14 cellular contexts compared by ENCODE assay signal in genomic region chr2:205764502-205764815, GRCh38.
DNase-seq lines count a peak whose midpoint lies in the region; ATAC-seq and TF ChIP-seq lines count a peak whose summit lies in the region.
"Had no signal": no experiment of that assay in that cellular context is flagged by ENCODE, and none has a peak within 500 bp of the region (broad histone marks: within the 10 kb centered on the region; RNA-seq: fewer than 3 reads in every experiment).

No MANE protein-coding gene starts in this region.

- peak overlapping the region; percentile 91 for H3T11ph ChIP-seq in H9 (ENCODE audit: low read length)

- TF ChIP-seq EP300 in sigmoid colon (IDR thresholded peaks at IDR 0.05), result no peak

- H3K27ac ChIP-seq in H9 (ENCODE audit: insufficient read length, low read depth, low read length), result peak overlapping the region; percentile 88
- peak overlapping the region; percentile 76 for H3K27ac ChIP-seq in RWPE1
- H3K27ac ChIP-seq in fibroblast of lung (ENCODE audit: insufficient read depth, low read length), result peak overlapping the region; percentile 64
- H3K27ac ChIP-seq in sigmoid colon, result peak overlapping the region; percentile 86 to 99 (median 94)
- no peak overlapping the region for H3K27ac ChIP-seq in breast epithelium
- H3K27ac ChIP-seq: BLaER1 treated with 17β-estradiol and CSF1 and Interleukin-3, amounts not matched to agents 10 nM and 100 nM; body of pancreas had no signal

- H3K27ac Mint-ChIP-seq in H9, result peak overlapping the region; percentile 99 to 100 (median 99)

- H3K27me3 ChIP-seq in H9 (ENCODE audit: insufficient read depth, low read length), result no peaks in the 10 kb centered on the region
- no peaks in the 10 kb centered on the region for H3K27me3 ChIP-seq in fibroblast of lung (ENCODE audit: control insufficient read depth, insufficient read depth, low read length)
- no peaks in the 10 kb centered on the region for H3K27me3 ChIP-seq in sigmoid colon
- no peaks in the 10 kb centered on the region for H3K27me3 ChIP-seq in breast epithelium
- H3K27me3 ChIP-seq: BLaER1 treated with 17β-estradiol and CSF1 and Interleukin-3, amounts not matched to agents 10 nM and 100 nM had no signal

- H3K27me3 Mint-ChIP-seq in H9 (ENCODE audit: low read depth), result peaks cover 4% of the 10 kb centered on the region

- peak overlapping the region; percentile 91 for H3K4ac ChIP-seq in H9 (ENCODE audit: low read depth, low read length)

- no peak overlapping the region for H4K8ac ChIP-seq in H9 (replicated peaks; ENCODE audit: insufficient read length, low read depth, low read length)

- no peaks in the 10 kb centered on the region for H4K20me1 ChIP-seq in H9 (ENCODE audit: control insufficient read depth, insufficient read depth, insufficient read length)
- no peaks in the 10 kb centered on the region for H4K20me1 ChIP-seq in fibroblast of lung (ENCODE audit: control insufficient read depth, extremely low read depth, insufficient read depth, low read length)

- H3K79me2 ChIP-seq in H9 (ENCODE audit: insufficient read depth, low read length) (no peaks in the 10 kb centered on the region), fibroblast of lung (ENCODE audit: control insufficient read depth, insufficient read depth, low read length) (no peaks in the 10 kb centered on the region)

- no peak for TF ChIP-seq CTCF in H9 (conservative IDR thresholded peaks at IDR 0.05)
- TF ChIP-seq CTCF in RWPE1 (conservative IDR thresholded peaks at IDR 0.05; ENCODE audit: low read depth), result no peak
- no peak for TF ChIP-seq CTCF in fibroblast of lung (conservative IDR thresholded peaks at IDR 0.05 in 1 of 2, IDR thresholded peaks at IDR 0.05 in 1 of 2; ENCODE audit: low read depth in 1 of 2, low read length in 2 of 2)
- TF ChIP-seq CTCF in sigmoid colon (IDR thresholded peaks at IDR 0.05), result no peak
- no peak for TF ChIP-seq CTCF in breast epithelium (IDR thresholded peaks at IDR 0.05)

- H3K9me3 Mint-ChIP-seq in H9, result no peaks in the 10 kb centered on the region

- H3K9me3 ChIP-seq in H9 (ENCODE audit: control insufficient read depth, low read depth, low read length), result no peaks in the 10 kb centered on the region
- H3K9me3 ChIP-seq in fibroblast of lung (ENCODE audit: control insufficient read depth, insufficient read depth, low read depth, low read length), result no peaks in the 10 kb centered on the region
- H3K9me3 ChIP-seq in sigmoid colon, result no peaks in the 10 kb centered on the region
- H3K9me3 ChIP-seq in breast epithelium, result no peaks in the 10 kb centered on the region
- H3K9me3 ChIP-seq: BLaER1 treated with 17β-estradiol and CSF1 and Interleukin-3, amounts not matched to agents 10 nM and 100 nM; body of pancreas; mucosa of descending colon had no signal

- H2BK20ac ChIP-seq in H9 (ENCODE audit: low read depth, low read length, poor library complexity, severe bottlenecking), result peak overlapping the region; percentile 76

- H3K23ac ChIP-seq in H9 (ENCODE audit: insufficient read length, low read depth, low read length), result no peak overlapping the region

- H3K9ac ChIP-seq in H9 (ENCODE audit: extremely low read depth, insufficient read length, low read length) (peak overlapping the region; percentile 68), fibroblast of lung (ENCODE audit: insufficient read depth, low read length) (peak overlapping the region; percentile 10)
- H3K9ac ChIP-seq: BLaER1 treated with 17β-estradiol and CSF1 and Interleukin-3, amounts not matched to agents 10 nM and 100 nM had no signal

- peak overlapping the region; percentile 50 for H2BK5ac ChIP-seq in H9 (ENCODE audit: insufficient read length, low read length)

- H3K36me3 Mint-ChIP-seq in H9 (ENCODE audit: insufficient read depth in 1 of 3, low read depth in 3 of 3), result peaks cover 0 to 10% (median 5%) of the 10 kb centered on the region in 3 experiments; a peak in 3 of 7 replicates

- POLR2A ChIA-PET in RWPE1 (lab: Yijun Ruan, JAX; ENCODE audit: low non-redundant PET), result no interaction called here

- H3K4me2 ChIP-seq in H9 (ENCODE audit: insufficient read depth, insufficient read length, low read length) (peak overlapping the region; percentile 48), fibroblast of lung (ENCODE audit: extremely low read depth, insufficient read depth, low read length) (no peak overlapping the region)
- H3K4me2 ChIP-seq: BLaER1 treated with 17β-estradiol and CSF1 and Interleukin-3, amounts not matched to agents 10 nM and 100 nM had no signal

- H2BK12ac ChIP-seq in H9 (ENCODE audit: insufficient read length, low read depth, low read length), result peak overlapping the region; percentile 78

- peak overlapping the region; percentile 98 for H3K18ac ChIP-seq in H9 (ENCODE audit: insufficient read length, low read depth, low read length)

- no peaks in the 10 kb centered on the region for H3K23me2 ChIP-seq in H9 (ENCODE audit: insufficient read length, low read depth, low read length, poor library complexity, severe bottlenecking)

- peak overlapping the region; percentile 71 for H2AK5ac ChIP-seq in H9 (ENCODE audit: insufficient read length, low read length)

- H4K91ac ChIP-seq in H9 (ENCODE audit: insufficient read length, low read depth, low read length), result peak overlapping the region; percentile 90

- no CpG with 5 or more reads among the region's 4 CpGs for WGBS in H9 (ENCODE audit: extremely low coverage, insufficient read length, low lambda C conversion rate)
- WGBS in sigmoid colon, 2 donors, result 56 to 70% methylated on average over 4 of the region's 4 CpGs

- no peak for ATAC-seq in GM21576 (IDR thresholded peaks at IDR 0.05; ENCODE audit: unreplicated experiment)

- peaks cover 48 to 60% of the 10 kb centered on the region in 2 experiments for H3K4me1 Mint-ChIP-seq in H9

- no peak overlapping the region for H2AFZ ChIP-seq in H9 (ENCODE audit: low read length)
- no peak overlapping the region for H2AFZ ChIP-seq in fibroblast of lung (ENCODE audit: low read length)

- H3K4me3 Mint-ChIP-seq in H9, result peak overlapping the region; percentile 65 to 75

- no peak for TF ChIP-seq POLR2A in sigmoid colon (IDR thresholded peaks at IDR 0.05)
- TF ChIP-seq POLR2A in breast epithelium (IDR thresholded peaks at IDR 0.05), result no peak

- DNase-seq in H9 (no peak), RWPE1 (ENCODE audit: low spot score) (no peak), fibroblast of lung (ENCODE audit: low read depth in 2 of 2) (no peak), sigmoid colon (peak; percentile 66), breast epithelium (ENCODE audit: low spot score in 2 of 2) (no peak), ecto neural progenitor cell (ENCODE audit: low spot score) (no peak), AG08396 (ENCODE audit: low spot score) (no peak)
- DNase-seq: activated CD4-positive, alpha-beta T cell treated with anti-CD3 and anti-CD28 coated beads, Interleukin-2, amount 50 U/mL, for 4 hours; activated gamma-delta T cell treated with Interleukin-2 at 50 U/mL for 16 hours; MM.1S; mucosa of descending colon had no signal

- no peak overlapping the region for H3K4me3 ChIP-seq in fibroblast of lung (replicated peaks in 1 of 4; ENCODE audit: control extremely low read depth in 1 of 4, insufficient read depth in 1 of 4, low read depth in 3 of 4, low read length in 4 of 4)
- H3K4me3 ChIP-seq in sigmoid colon, result no peak overlapping the region
- no peak overlapping the region for H3K4me3 ChIP-seq in breast epithelium
- H3K4me3 ChIP-seq: BLaER1 treated with 17β-estradiol and CSF1 and Interleukin-3, amounts not matched to agents 10 nM and 100 nM; body of pancreas; mucosa of descending colon had no signal

- no peaks in the 10 kb centered on the region for H3K79me1 ChIP-seq in H9 (ENCODE audit: insufficient read depth, low read depth, low read length, poor library complexity, severe bottlenecking)

- no peak overlapping the region for H3K56ac ChIP-seq in H9 (ENCODE audit: insufficient read length, low read depth, low read length)

- CTCF ChIA-PET in RWPE1 (lab: Yijun Ruan, JAX), result no interaction called here

- intact Hi-C loops in sigmoid colon (cut with DNase I) (no loop called here), breast epithelium (cut with DNase I; ENCODE audit: low total_unique reads) (no loop called here)

- H2BK15ac ChIP-seq in H9 (ENCODE audit: low read depth, low read length), result no peak overlapping the region

- H4K5ac ChIP-seq in H9 (ENCODE audit: insufficient read length, low read depth, low read length), result peak overlapping the region; percentile 97

- no peaks in the 10 kb centered on the region for H3K36me3 ChIP-seq in fibroblast of lung (ENCODE audit: control insufficient read depth, insufficient read depth, low read length)
- H3K36me3 ChIP-seq in sigmoid colon, result peaks cover 13 to 77% (median 25%) of the 10 kb centered on the region in 4 donors
- no peaks in the 10 kb centered on the region for H3K36me3 ChIP-seq in breast epithelium

- H3K4me1 ChIP-seq in H9 (ENCODE audit: insufficient read depth, low read length), result peaks cover 3% of the 10 kb centered on the region; the same call in 1 of the 2 replicates
- peaks cover 5% of the 10 kb centered on the region for H3K4me1 ChIP-seq in fibroblast of lung (ENCODE audit: control insufficient read depth, extremely low read depth, insufficient read depth, low read length)
- H3K4me1 ChIP-seq in sigmoid colon, result peaks cover 0 to 98% (median 87%) of the 10 kb centered on the region in 4 donors
- H3K4me1 ChIP-seq in breast epithelium, result no peaks in the 10 kb centered on the region

- H3K14ac ChIP-seq in H9 (ENCODE audit: insufficient read depth, low read length), result peak overlapping the region; percentile 98

- H2BK120ac ChIP-seq in H9 (ENCODE audit: low read depth, low read length, poor library complexity, severe bottlenecking), result peak overlapping the region; percentile 79

Comparison
In these comparisons a context has a peak if more than half of its experiments do, and no peak if none do; other contexts are left out.
1. H3K27ac ChIP-seq: peak in H9 (single experiment), RWPE1 (single experiment), fibroblast of lung (single experiment) and sigmoid colon (4 of 4); none in breast epithelium (0 of 2).